Comparison of ENCODE assay signal across 1 cellular context in genomic region chr7:96236198-96237039, GRCh38.
TF ChIP-seq lines count a peak whose summit lies in the region.

No MANE protein-coding gene starts in this region.

TF ChIP-seq in HEK293, 187 proteins besides CTCF, POLR2A, EP300 and RAD21 (continued from another document and continues in another):
- TF ChIP-seq ZNF518A (tag by site-specific recombination; conservative IDR thresholded peaks at IDR 0.05; ENCODE audit: low read depth), result peak; percentile 39; the same call in 1 of the 2 replicates
- no peak for TF ChIP-seq PRDM6 (tag by site-specific recombination; IDR thresholded peaks at IDR 0.05)
- TF ChIP-seq OVOL3 (tag by site-specific recombination; IDR thresholded peaks at IDR 0.05), result no peak
- TF ChIP-seq ZNF18 (tag by site-specific recombination; IDR thresholded peaks at IDR 0.05), result no peak
- TF ChIP-seq BCL11A (tag by site-specific recombination; IDR thresholded peaks at IDR 0.05; ENCODE audit: low read depth), result no peak
- TF ChIP-seq ZNF658 (tag by site-specific recombination; IDR thresholded peaks at IDR 0.05), result no peak
- TF ChIP-seq, protein P1, sequence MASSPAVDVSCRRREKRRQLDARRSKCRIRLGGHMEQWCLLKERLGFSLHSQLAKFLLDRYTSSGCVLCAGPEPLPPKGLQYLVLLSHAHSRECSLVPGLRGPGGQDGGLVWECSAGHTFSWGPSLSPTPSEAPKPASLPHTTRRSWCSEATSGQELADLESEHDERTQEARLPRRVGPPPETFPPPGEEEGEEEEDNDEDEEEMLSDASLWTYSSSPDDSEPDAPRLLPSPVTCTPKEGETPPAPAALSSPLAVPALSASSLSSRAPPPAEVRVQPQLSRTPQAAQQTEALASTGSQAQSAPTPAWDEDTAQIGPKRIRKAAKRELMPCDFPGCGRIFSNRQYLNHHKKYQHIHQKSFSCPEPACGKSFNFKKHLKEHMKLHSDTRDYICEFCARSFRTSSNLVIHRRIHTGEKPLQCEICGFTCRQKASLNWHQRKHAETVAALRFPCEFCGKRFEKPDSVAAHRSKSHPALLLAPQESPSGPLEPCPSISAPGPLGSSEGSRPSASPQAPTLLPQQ (tag by site-specific recombination; IDR thresholded peaks at IDR 0.05), result no peak
- no peak for TF ChIP-seq ZNF626 (tag by site-specific recombination; IDR thresholded peaks at IDR 0.05)
- no peak for TF ChIP-seq ZNF645 (tag by site-specific recombination; IDR thresholded peaks at IDR 0.05)
- no peak for TF ChIP-seq FEZF1 (tag by site-specific recombination; IDR thresholded peaks at IDR 0.05)
- TF ChIP-seq, protein P2, sequence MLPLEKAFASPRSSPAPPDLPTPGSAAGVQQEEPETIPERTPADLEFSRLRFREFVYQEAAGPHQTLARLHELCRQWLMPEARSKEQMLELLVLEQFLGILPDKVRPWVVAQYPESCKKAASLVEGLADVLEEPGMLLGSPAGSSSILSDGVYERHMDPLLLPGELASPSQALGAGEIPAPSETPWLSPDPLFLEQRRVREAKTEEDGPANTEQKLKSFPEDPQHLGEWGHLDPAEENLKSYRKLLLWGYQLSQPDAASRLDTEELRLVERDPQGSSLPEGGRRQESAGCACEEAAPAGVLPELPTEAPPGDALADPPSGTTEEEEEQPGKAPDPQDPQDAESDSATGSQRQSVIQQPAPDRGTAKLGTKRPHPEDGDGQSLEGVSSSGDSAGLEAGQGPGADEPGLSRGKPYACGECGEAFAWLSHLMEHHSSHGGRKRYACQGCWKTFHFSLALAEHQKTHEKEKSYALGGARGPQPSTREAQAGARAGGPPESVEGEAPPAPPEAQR (tag by site-specific recombination; IDR thresholded peaks at IDR 0.05), result no peak
- TF ChIP-seq KLF10 (tag by site-specific recombination; IDR thresholded peaks at IDR 0.05), result no peak
- no peak for TF ChIP-seq ZNF404 (tag by site-specific recombination; IDR thresholded peaks at IDR 0.05)
- no peak for TF ChIP-seq TCF7L2 (IDR thresholded peaks at IDR 0.05; ENCODE audit: borderline replicate concordance, low read depth, low read length)
- TF ChIP-seq ZNF324 (tag by site-specific recombination; IDR thresholded peaks at IDR 0.05), result 0 out of 2 replicates have a peak, but pooled peaks have one; percentile 50
- TF ChIP-seq, protein P3, sequence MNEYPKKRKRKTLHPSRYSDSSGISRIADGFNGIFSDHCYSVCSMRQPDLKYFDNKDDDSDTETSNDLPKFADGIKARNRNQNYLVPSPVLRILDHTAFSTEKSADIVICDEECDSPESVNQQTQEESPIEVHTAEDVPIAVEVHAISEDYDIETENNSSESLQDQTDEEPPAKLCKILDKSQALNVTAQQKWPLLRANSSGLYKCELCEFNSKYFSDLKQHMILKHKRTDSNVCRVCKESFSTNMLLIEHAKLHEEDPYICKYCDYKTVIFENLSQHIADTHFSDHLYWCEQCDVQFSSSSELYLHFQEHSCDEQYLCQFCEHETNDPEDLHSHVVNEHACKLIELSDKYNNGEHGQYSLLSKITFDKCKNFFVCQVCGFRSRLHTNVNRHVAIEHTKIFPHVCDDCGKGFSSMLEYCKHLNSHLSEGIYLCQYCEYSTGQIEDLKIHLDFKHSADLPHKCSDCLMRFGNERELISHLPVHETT (tag by site-specific recombination; IDR thresholded peaks at IDR 0.05), result no peak
- no peak for TF ChIP-seq ZNF248 (tag by site-specific recombination; IDR thresholded peaks at IDR 0.05)
- no peak for TF ChIP-seq ZNF596 (tag by site-specific recombination; IDR thresholded peaks at IDR 0.05)
- no peak for TF ChIP-seq ZNF391 (tag by site-specific recombination; IDR thresholded peaks at IDR 0.05; ENCODE audit: borderline replicate concordance, low read depth)
- no peak for TF ChIP-seq ZNF19 (tag by site-specific recombination; IDR thresholded peaks at IDR 0.05; ENCODE audit: low read depth)
- no peak for TF ChIP-seq ZNF2 (tag by site-specific recombination; IDR thresholded peaks at IDR 0.05)
- no peak for TF ChIP-seq ZNF280D (tag by site-specific recombination; IDR thresholded peaks at IDR 0.05)
- TF ChIP-seq REST (tag by site-specific recombination; IDR thresholded peaks at IDR 0.05), result no peak
- TF ChIP-seq ZNF701 (tag by site-specific recombination; IDR thresholded peaks at IDR 0.05), result 0 out of 2 replicates have a peak, but pooled peaks have one; percentile 19
- no peak for TF ChIP-seq ZNF211 (tag by site-specific recombination; IDR thresholded peaks at IDR 0.05; ENCODE audit: low read depth)
- TF ChIP-seq, protein P4, sequence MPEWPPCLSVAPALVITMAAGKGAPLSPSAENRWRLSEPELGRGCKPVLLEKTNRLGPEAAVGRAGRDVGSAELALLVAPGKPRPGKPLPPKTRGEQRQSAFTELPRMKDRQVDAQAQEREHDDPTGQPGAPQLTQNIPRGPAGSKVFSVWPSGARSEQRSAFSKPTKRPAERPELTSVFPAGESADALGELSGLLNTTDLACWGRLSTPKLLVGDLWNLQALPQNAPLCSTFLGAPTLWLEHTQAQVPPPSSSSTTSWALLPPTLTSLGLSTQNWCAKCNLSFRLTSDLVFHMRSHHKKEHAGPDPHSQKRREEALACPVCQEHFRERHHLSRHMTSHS (tag by site-specific recombination; IDR thresholded peaks at IDR 0.05), result no peak
- TF ChIP-seq ZNF449 (tag by site-specific recombination; IDR thresholded peaks at IDR 0.05), result no peak
- no peak for TF ChIP-seq ZNF426 (tag by site-specific recombination; IDR thresholded peaks at IDR 0.05)
- no peak for TF ChIP-seq ZNF266 (tag by site-specific recombination; IDR thresholded peaks at IDR 0.05; ENCODE audit: low read depth)
- TF ChIP-seq SALL2 (tag by site-specific recombination; IDR thresholded peaks at IDR 0.05; ENCODE audit: borderline replicate concordance), result no peak
- no peak for TF ChIP-seq ZNF132 (tag by site-specific recombination; IDR thresholded peaks at IDR 0.05; ENCODE audit: borderline replicate concordance)
